8 cellular contexts compared by ENCODE assay signal in the genomic region with DNA sequence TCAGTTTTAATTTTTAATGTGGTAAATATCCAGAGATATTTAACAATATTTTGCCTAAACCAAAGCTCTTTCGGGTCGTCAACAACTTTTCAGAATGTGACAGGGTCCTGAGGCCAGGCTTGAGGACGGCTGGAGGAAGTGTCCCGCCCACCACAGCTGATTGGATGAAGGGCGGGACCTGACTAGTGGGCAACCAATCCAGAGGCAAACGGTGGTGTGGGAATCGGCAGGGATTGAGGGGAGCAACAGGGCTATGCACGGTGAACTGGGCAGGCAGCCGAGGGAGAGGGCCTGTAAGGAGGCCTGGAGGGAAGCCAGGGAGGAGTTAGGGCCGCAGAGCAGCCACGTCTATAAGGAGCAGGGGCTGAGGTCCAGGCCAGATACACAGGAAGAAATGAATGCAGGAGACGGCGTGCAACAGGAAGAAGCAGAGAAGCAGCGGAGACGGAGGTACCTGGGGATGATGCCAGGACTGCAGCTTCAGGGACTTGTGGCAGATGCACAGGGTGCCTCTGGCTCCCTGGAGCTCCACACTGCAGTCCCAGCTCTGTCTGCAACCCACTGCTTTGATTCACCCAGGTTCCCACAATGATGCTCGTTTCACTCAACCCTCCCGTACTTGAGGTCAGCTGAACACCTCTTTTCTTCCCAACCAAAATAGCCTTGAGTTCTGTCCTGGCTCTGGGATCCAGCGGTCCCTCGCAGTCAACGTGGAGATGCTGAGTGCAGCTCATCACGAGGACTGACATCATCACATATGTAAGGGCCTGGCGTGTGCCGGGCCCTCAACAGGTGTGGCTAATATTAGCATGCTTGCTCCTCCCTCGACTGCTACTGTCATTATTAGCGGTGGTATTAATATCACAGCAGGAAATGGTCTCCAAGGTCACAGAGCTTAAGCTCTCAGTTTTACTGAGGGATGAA. TPM values are rescaled to one million over a fixed set of nuclear protein-coding genes. Genes with fewer than 3 reads are reported as not detected.
DNase-seq lines count a peak whose midpoint lies in the region; ATAC-seq, FAIRE-seq and TF ChIP-seq lines count a peak whose summit lies in the region.

No MANE protein-coding gene starts in this region.

- peaks cover 0 to 5% (median 0%) of the 10 kb centered on the region in 12 donors for H3K9me3 ChIP-seq in heart left ventricle

- no peaks in the 10 kb centered on the region for H3K36me3 Mint-ChIP-seq in type B pancreatic cell

- H3K27me3 Mint-ChIP-seq in type B pancreatic cell: no peaks in the 10 kb centered on the region

- H3K27ac Mint-ChIP-seq in type B pancreatic cell: peak overlapping the region; percentile 12

- H3K36me3 ChIP-seq in heart left ventricle: no peaks in the 10 kb centered on the region

- H3K4me3 Mint-ChIP-seq in type B pancreatic cell: no peak overlapping the region

- 28 to 44% (median 34%) methylated on average over 18 to 25 of the region's 25 CpGs for WGBS in heart left ventricle, 4 donors

- H3K4me1 Mint-ChIP-seq in type B pancreatic cell (ENCODE audit: unreplicated experiment): peaks cover 36% of the 10 kb centered on the region

- peak; percentile 50 for FAIRE-seq in GM12892 (lab: Jason Lieb, UNC)

- intact Hi-C loops in heart left ventricle (cut with DNase I): no loop called here

- TF ChIP-seq CTCF in heart left ventricle (IDR thresholded peaks at IDR 0.05): no peak
- TF ChIP-seq CTCF in type B pancreatic cell (conservative IDR thresholded peaks at IDR 0.05): no peak

- H3K4me1 ChIP-seq in heart left ventricle: peaks cover 0 to 43% (median 11%) of the 10 kb centered on the region in 12 donors

- DNase-seq in GM12892 (ENCODE audit: insufficient read length): peak; percentile 54
- peak; percentile 33 for DNase-seq in RPMI7951 (ENCODE audit: low read depth)
- peak; percentile 59 to 83 (median 79) for DNase-seq in heart left ventricle
- no peak for DNase-seq in type B pancreatic cell (ENCODE audit: extremely low spot score, unreplicated experiment)
- no peak for DNase-seq in T-helper 9 cell

- H3K27ac ChIP-seq in heart left ventricle: peak overlapping the region in 9 of 12 donors; percentile 26 to 88 (median 65)

- H3K27me3 ChIP-seq in heart left ventricle: no peaks in the 10 kb centered on the region

- TF ChIP-seq POLR2A in GM12892 (IDR thresholded peaks at IDR 0.05; ENCODE audit: low read depth, low read length) (no peak), heart left ventricle (IDR thresholded peaks at IDR 0.05) (no peak)

- ATAC-seq in HG02973 (IDR thresholded peaks at IDR 0.05; ENCODE audit: unreplicated experiment) (peak; percentile 51), heart left ventricle (peak; percentile 71 to 82 (median 75)), HG03460 (IDR thresholded peaks at IDR 0.05; ENCODE audit: unreplicated experiment) (no peak), GM21381 (IDR thresholded peaks at IDR 0.05; ENCODE audit: unreplicated experiment) (no peak)

- no peaks in the 10 kb centered on the region for H3K9me3 Mint-ChIP-seq in type B pancreatic cell

- H3K4me3 ChIP-seq in heart left ventricle: peak overlapping the region in 10 of 12 donors; percentile 5 to 41 (median 34)

RNA-seq across cellular contexts. Expression of a gene that starts 45.9 kb away (rescaled TPM):
- 30.7 TPM for polyA plus RNA-seq in GM12892 (2012; ENCODE audit: missing spikeins)
- total RNA-seq in RPMI7951 (2014; rRNA removed; shearing (Covaris generic)): 15.4 and 20.2 TPM in 2 replicates
- total RNA-seq in heart left ventricle (10 to 100 TPM; 39.8 to 75.4 (median 50.5) TPM), type B pancreatic cell (ENCODE audit: low replicate concordance) (62.2 and 102 TPM in 2 replicates)
- polyA plus RNA-seq in heart left ventricle: 10 to 100 TPM; 19.7 to 45.7 TPM

Comparison
In these comparisons a context has a peak if more than half of its experiments do, and no peak if none do; other contexts are left out.
1. DNase-seq: peak in GM12892 (single experiment), RPMI7951 (single experiment) and heart left ventricle (5 of 5); none in type B pancreatic cell (single experiment) and T-helper 9 cell (single experiment).
2. ATAC-seq: peak in HG02973 (single experiment) and heart left ventricle (4 of 4); none in HG03460 (single experiment) and GM21381 (single experiment).